ENCODE assay signal across 8 cellular contexts in the genomic region with DNA sequence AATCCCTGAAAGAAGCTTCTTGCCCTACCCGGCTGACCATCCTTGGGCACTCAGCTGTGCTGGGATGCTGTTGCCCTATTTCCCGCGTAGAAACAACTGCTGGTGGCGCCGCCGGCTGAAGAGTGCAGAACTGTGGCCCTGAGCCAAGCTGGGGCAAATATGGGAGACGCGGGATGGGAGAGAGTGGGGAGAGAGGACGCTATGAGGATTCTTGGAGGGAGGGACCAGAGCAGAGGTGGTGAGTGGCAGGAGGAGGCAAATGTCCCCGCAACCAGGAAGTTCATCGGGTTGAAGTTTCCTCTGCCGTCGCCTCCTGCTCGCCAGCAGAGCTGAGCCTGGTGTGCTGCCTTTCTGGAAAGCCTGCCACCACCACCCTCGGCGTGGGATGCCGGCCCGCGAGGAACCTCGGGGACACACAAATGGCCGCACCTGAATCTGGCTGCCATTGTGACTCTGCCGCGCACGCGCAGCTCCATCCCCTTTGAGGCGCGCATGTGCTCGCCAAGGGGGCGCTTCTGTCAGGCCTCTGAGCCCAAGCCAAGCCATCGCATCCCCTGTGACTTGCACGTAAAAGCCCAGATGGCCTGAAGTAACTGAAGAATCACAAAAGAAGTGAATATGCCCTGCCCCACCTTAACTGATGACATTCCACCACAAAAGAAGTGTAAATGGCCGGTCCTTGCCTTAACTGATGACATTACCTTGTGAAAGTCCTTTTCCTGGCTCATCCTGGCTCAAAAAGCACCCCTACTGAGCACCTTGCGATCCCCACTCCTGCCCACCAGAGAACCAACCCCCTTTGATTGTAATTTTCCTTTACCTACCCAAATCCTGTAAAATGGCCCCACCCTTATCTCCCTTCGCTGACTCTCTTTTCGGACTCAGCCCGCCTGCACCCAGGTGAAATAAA. TPM values are rescaled to one million over a fixed set of nuclear protein-coding genes. Genes with fewer than 3 reads are reported as not detected.
A peak's percentile ranks its signal among the peaks of the same experiment; 100 is the strongest.
DNase-seq lines count a peak whose midpoint lies in the region; ATAC-seq and TF ChIP-seq lines count a peak whose summit lies in the region.
"Not testable (repeated sequence)": the region's sequence is repeated elsewhere in the genome, so short reads cannot be mapped to it uniquely, and the experiment has no call there.

No MANE protein-coding gene starts in this region.

- not testable (repeated sequence) for H3K9ac ChIP-seq in fibroblast of lung (ENCODE audit: insufficient read depth, low read length)

- not testable (repeated sequence) for H4K20me1 ChIP-seq in fibroblast of lung (ENCODE audit: control insufficient read depth, extremely low read depth, insufficient read depth, low read length)

- H3K4me3 ChIP-seq in fibroblast of lung (replicated peaks in 1 of 4; ENCODE audit: control extremely low read depth in 1 of 4, insufficient read depth in 1 of 4, low read depth in 3 of 4, low read length in 4 of 4), result peak overlapping the region in 2 of 4 experiments; percentile 23 to 46
- peak overlapping the region; percentile 16 to 71 (median 30) for H3K4me3 ChIP-seq in spleen

- TF ChIP-seq CTCF in fibroblast of lung (conservative IDR thresholded peaks at IDR 0.05 in 1 of 2, IDR thresholded peaks at IDR 0.05 in 1 of 2; ENCODE audit: low read depth in 1 of 2, low read length in 2 of 2); spleen (IDR thresholded peaks at IDR 0.05 in 8 of 11, conservative IDR thresholded peaks at IDR 0.05 in 3 of 11); type B pancreatic cell (conservative IDR thresholded peaks at IDR 0.05): not testable (repeated sequence)

- peak; percentile 11 for DNase-seq in activated CD4-positive, alpha-beta T cell treated with anti-CD3 and anti-CD28 coated beads for 1 hour
- DNase-seq in fibroblast of lung (ENCODE audit: low read depth in 2 of 2), result not testable (repeated sequence)
- peak; percentile 88 for DNase-seq in mesenteric fat pad (ENCODE audit: low spot score)
- peak; percentile 88 for DNase-seq in spleen
- DNase-seq in type B pancreatic cell (ENCODE audit: extremely low spot score, unreplicated experiment), result peak; percentile 75

- H3K27me3 ChIP-seq in fibroblast of lung (ENCODE audit: control insufficient read depth, insufficient read depth, low read length); spleen (replicated peaks in 1 of 7): not testable (repeated sequence)

- peaks cover 12% of the 10 kb centered on the region for H3K4me1 ChIP-seq in fibroblast of lung (ENCODE audit: control insufficient read depth, extremely low read depth, insufficient read depth, low read length)
- H3K4me1 ChIP-seq in spleen, result peaks cover 0 to 15% (median 2%) of the 10 kb centered on the region in 6 donors

- H3K4me2 ChIP-seq in fibroblast of lung (ENCODE audit: extremely low read depth, insufficient read depth, low read length), result peak overlapping the region; percentile 29

- not testable (repeated sequence) for H3K27me3 Mint-ChIP-seq in type B pancreatic cell

- 24 to 52% (median 40%) methylated on average over 29 to 36 of the region's 36 CpGs for WGBS in spleen, 5 donors

- ATAC-seq in GM18502 (IDR thresholded peaks at IDR 0.05; ENCODE audit: poor library complexity, unreplicated experiment), result peak; percentile 64
- peak; percentile 54 for ATAC-seq in HG03139 (IDR thresholded peaks at IDR 0.05; ENCODE audit: unreplicated experiment)

- TF ChIP-seq POLR2A in spleen (IDR thresholded peaks at IDR 0.05), result not testable (repeated sequence)

- not testable (repeated sequence) for H3K36me3 ChIP-seq in fibroblast of lung (ENCODE audit: control insufficient read depth, insufficient read depth, low read length)
- peaks cover 0 to 47% (median 17%) of the 10 kb centered on the region in 6 donors for H3K36me3 ChIP-seq in spleen

- not testable (repeated sequence) for H3K9me3 ChIP-seq in fibroblast of lung (ENCODE audit: control insufficient read depth, insufficient read depth, low read depth, low read length); spleen

- H3K79me2 ChIP-seq in fibroblast of lung (ENCODE audit: control insufficient read depth, insufficient read depth, low read length), result not testable (repeated sequence)

- peak overlapping the region; percentile 90 for H3K27ac Mint-ChIP-seq in type B pancreatic cell

- not testable (repeated sequence) for H3K9me3 Mint-ChIP-seq in type B pancreatic cell

- peak overlapping the region; percentile 36 for H2AFZ ChIP-seq in fibroblast of lung (ENCODE audit: low read length)

- intact Hi-C loops in spleen (cut with DNase I; ENCODE audit: low total_unique reads), result not testable (repeated sequence)

- H3K4me3 Mint-ChIP-seq in type B pancreatic cell, result peak overlapping the region; percentile 94

- peaks cover 23% of the 10 kb centered on the region for H3K4me1 Mint-ChIP-seq in type B pancreatic cell (ENCODE audit: unreplicated experiment)

- H3K36me3 Mint-ChIP-seq in type B pancreatic cell, result peaks cover 20% of the 10 kb centered on the region

- H3K27ac ChIP-seq in angular gyrus (ENCODE audit: low read depth, low read length) (peak overlapping the region; percentile 45), fibroblast of lung (ENCODE audit: insufficient read depth, low read length) (peak overlapping the region; percentile 62), spleen (peak overlapping the region in 5 of 8 donors; percentile 51 to 74 (median 67))

RNA-seq across cellular contexts. Expression of gene ACSM6, which starts 36.9 kb away (rescaled TPM):
- not detected in 2 replicates for total RNA-seq in fibroblast of lung
- not detected in 2 replicates for polyA plus RNA-seq in fibroblast of lung
- polyA plus RNA-seq in fibroblast of lung (2012), result not detected in 2 replicates
- polyA minus RNA-seq in fibroblast of lung (ENCODE audit: low replicate concordance), result not detected in 2 replicates
- total RNA-seq in mesenteric fat pad, result not detected
- not detected for total RNA-seq in spleen
- not detected for polyA plus RNA-seq in spleen
- total RNA-seq in type B pancreatic cell (ENCODE audit: low replicate concordance), result not detected in 2 replicates

RNA-seq across cellular contexts. Expression of gene PDLIM1, which starts 59.9 kb away (rescaled TPM):
- 12.1 and 24.3 TPM in 2 replicates for total RNA-seq in fibroblast of lung
- polyA plus RNA-seq in fibroblast of lung, result 199 and 390 TPM in 2 replicates
- 236 and 460 TPM in 2 replicates for polyA plus RNA-seq in fibroblast of lung (2012)
- 188 and 437 TPM in 2 replicates for polyA minus RNA-seq in fibroblast of lung (ENCODE audit: low replicate concordance)
- total RNA-seq in mesenteric fat pad, result 200 TPM
- 100 to 1,000 TPM; 101 to 225 (median 176) TPM for total RNA-seq in spleen
- 100 to 1,000 TPM; 159 to 184 (median 160) TPM for polyA plus RNA-seq in spleen
- 171 and 347 TPM in 2 replicates for total RNA-seq in type B pancreatic cell (ENCODE audit: low replicate concordance)
